In the genomic region with DNA sequence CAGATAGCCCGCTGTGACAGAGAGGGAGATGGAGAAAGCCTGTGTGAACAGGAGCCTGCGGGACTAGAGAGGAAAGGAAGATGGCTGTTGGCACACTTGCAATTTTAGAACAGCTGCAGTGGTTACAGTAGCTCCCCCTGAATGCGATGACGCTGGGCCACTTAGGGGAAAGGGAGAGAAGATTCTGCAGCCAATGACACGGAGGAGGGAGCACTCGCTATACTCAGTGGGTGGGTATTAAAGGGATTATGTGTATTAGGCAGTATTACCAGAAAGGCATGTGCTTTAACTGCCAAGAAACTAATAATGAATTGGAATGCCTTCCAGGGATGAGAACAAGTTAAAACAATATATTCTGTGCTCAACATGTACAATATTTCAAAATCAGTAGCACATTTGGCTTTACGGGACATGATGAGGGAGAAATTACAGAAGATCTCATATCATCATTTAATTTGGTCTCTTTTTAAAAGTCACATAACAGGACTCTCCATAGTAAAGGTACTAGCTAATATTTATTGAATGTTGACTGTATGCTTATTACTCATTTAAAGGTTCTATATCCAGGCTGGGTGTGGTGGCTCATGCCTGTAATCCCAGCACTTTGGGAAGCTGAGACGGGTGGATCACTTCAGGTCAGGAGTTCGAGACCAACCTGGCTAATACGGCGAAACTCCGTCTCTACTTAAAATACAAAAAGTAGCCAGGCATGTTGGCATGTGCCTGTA, we compare ENCODE assay signal across 9 cellular contexts. TPM values are rescaled to one million over a fixed set of nuclear protein-coding genes. Genes with fewer than 3 reads are reported as not detected.
DNase-seq lines count a peak whose midpoint lies in the region; ATAC-seq and TF ChIP-seq lines count a peak whose summit lies in the region.
"Had no signal": no experiment of that assay in that cellular context is flagged by ENCODE, and none has a peak within 500 bp of the region (broad histone marks: within the 10 kb centered on the region; RNA-seq: fewer than 3 reads in every experiment).

No MANE protein-coding gene starts in this region.

- no peaks in the 10 kb centered on the region for H3K27me3 ChIP-seq in ascending aorta

- H3K27me3 Mint-ChIP-seq in nephron progenitor cell (ENCODE audit: low read depth, poor library complexity), result peaks cover 10% of the 10 kb centered on the region

- H3K36me3 Mint-ChIP-seq in nephron progenitor cell (ENCODE audit: low read depth), result no peaks in the 10 kb centered on the region

- TF ChIP-seq CTCF in nephron progenitor cell (IDR thresholded peaks at IDR 0.05), result no peak
- no peak for TF ChIP-seq CTCF in ascending aorta (IDR thresholded peaks at IDR 0.05)

- no peak overlapping the region for H3K4me3 ChIP-seq in ascending aorta

- H3K4me1 ChIP-seq in ascending aorta, result peaks cover 8 to 28% of the 10 kb centered on the region in 2 donors

- intact Hi-C loops in ascending aorta (cut with DNase I), result no loop called here

- no peaks in the 10 kb centered on the region for H3K36me3 ChIP-seq in ascending aorta

- peak; percentile 74 for DNase-seq in DMS 273 treated with DMSO at 0.1 percent for 48 hours (lab: John Stamatoyannopoulos, UW)
- peak; percentile 87 for DNase-seq in NCI-H2107 treated with DMSO at 0.1 percent for 48 hours (lab: John Stamatoyannopoulos, UW; ENCODE audit: unreplicated experiment)
- peak; percentile 63 for DNase-seq in dedifferentiated amniotic fluid mesenchymal stem cell (ENCODE audit: extremely low spot score)
- no peak for DNase-seq in nephron progenitor cell
- no peak for DNase-seq in ascending aorta (ENCODE audit: low spot score in 2 of 2)
- no peak for DNase-seq in NCI-H2029 treated with DMSO at 0.1 percent for 48 hours (lab: John Stamatoyannopoulos, UW)
- DNase-seq: activated T-cell treated with anti-CD3 and anti-CD28 coated beads, Interleukin-2, amount 50 U/mL, for 72 hours had no signal

- peak overlapping the region; percentile 28 for H3K27ac Mint-ChIP-seq in nephron progenitor cell
- H3K27ac Mint-ChIP-seq: activated T-cell treated with anti-CD3 and anti-CD28 coated beads, Interleukin-2, amount 50 U/mL, for 72 hours had no signal

- no peak overlapping the region for H3K27ac ChIP-seq in ascending aorta

- no peaks in the 10 kb centered on the region for H3K9me3 Mint-ChIP-seq in nephron progenitor cell
- H3K9me3 Mint-ChIP-seq: activated T-cell treated with anti-CD3 and anti-CD28 coated beads, Interleukin-2, amount 50 U/mL, for 72 hours had no signal

- no peak overlapping the region for H3K4me3 Mint-ChIP-seq in nephron progenitor cell
- H3K4me3 Mint-ChIP-seq: activated T-cell treated with anti-CD3 and anti-CD28 coated beads, Interleukin-2, amount 50 U/mL, for 72 hours had no signal

- no peaks in the 10 kb centered on the region for H3K9me3 ChIP-seq in ascending aorta

- peaks cover 26% of the 10 kb centered on the region for H3K4me1 Mint-ChIP-seq in nephron progenitor cell

- ATAC-seq in GM18873 (IDR thresholded peaks at IDR 0.05; ENCODE audit: low FRiP score, unreplicated experiment), result no peak
- ATAC-seq in GM19328 (IDR thresholded peaks at IDR 0.05; ENCODE audit: unreplicated experiment), result no peak
- ATAC-seq: activated T-cell treated with anti-CD3 and anti-CD28 coated beads, Interleukin-2, amount 50 U/mL, for 72 hours had no signal

RNA-seq across cellular contexts. Expression of a gene that starts 35.9 kb away (rescaled TPM):
- total RNA-seq in ascending aorta, result 4,268 TPM

Comparison
In these comparisons a context has a peak if more than half of its experiments do, and no peak if none do; other contexts are left out.
1. DNase-seq: peak in DMS 273 treated with DMSO at 0.1 percent for 48 hours (single experiment), NCI-H2107 treated with DMSO at 0.1 percent for 48 hours (single experiment) and dedifferentiated amniotic fluid mesenchymal stem cell (single experiment); none in nephron progenitor cell (single experiment), ascending aorta (0 of 2) and NCI-H2029 treated with DMSO at 0.1 percent for 48 hours (single experiment).